Comparison of ENCODE assay signal across 17 cellular contexts in the genomic region with DNA sequence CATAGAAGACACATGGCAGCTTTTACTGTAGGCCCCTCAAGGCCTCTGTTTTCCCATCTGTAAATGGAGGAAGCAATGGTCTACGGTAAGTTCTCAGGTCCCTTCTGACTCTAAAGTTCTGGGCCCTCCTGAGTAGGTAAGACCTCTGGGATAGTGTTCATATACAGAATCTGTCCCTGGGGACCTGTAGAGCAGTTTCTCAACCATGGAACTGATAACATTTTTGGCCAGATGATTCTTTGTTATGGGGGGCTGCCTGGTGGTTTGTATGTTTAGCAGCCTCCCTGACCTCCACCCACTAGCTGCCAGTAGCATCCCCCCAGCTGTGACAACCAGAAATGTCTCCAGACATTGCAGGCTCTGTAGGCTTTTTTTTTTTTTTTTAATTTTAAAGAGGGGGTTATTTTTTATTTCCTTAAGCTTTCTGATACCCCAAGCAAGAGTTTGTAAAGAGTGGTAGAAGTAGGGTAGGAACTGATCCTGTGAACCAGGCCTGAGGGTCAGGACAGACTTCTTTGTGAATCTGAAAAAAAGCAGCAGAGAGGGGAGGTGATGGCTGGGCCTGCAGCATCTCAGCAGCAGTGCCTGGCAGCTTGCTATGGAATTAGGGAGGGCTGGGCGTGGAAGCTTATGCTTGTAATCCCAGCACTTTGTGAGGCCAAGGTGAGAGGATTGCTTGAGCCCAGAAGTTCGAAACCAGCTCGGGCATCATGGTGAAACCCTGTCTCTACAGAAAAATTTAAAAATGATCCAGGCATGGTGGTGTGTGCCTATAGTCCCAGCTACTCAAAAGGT. TPM values are rescaled to one million over a fixed set of nuclear protein-coding genes. Genes with fewer than 3 reads are reported as not detected.
DNase-seq lines count a peak whose midpoint lies in the region; ATAC-seq and TF ChIP-seq lines count a peak whose summit lies in the region.
"Had no signal": no experiment of that assay in that cellular context is flagged by ENCODE, and none has a peak within 500 bp of the region (broad histone marks: within the 10 kb centered on the region; RNA-seq: fewer than 3 reads in every experiment).

No MANE protein-coding gene starts in this region.

- H3K27me3 ChIP-seq in esophagus (ENCODE audit: control insufficient read depth in 1 of 2, insufficient read depth in 2 of 2, low read length in 2 of 2), result no peaks in the 10 kb centered on the region
- no peaks in the 10 kb centered on the region for H3K27me3 ChIP-seq in left lung
- H3K27me3 ChIP-seq in subcutaneous abdominal adipose tissue (ENCODE audit: control insufficient read depth in 5 of 5, insufficient read depth in 4 of 5, low read length in 5 of 5), result peaks cover 0 to 4% (median 0%) of the 10 kb centered on the region in 5 donors
- no peaks in the 10 kb centered on the region for H3K27me3 ChIP-seq in Peyer's patch
- H3K27me3 ChIP-seq: body of pancreas had no signal

- peak; percentile 68 for DNase-seq in D341Med (ENCODE audit: low spot score)
- peak in 1 of 2 donors; percentile 33 for DNase-seq in left lung
- no peak for DNase-seq in G401 (ENCODE audit: low spot score)
- DNase-seq in Peyer's patch, result no peak
- DNase-seq in RKO (ENCODE audit: low spot score), result no peak
- DNase-seq: activated naive CD8-positive, alpha-beta T cell treated with anti-CD3 and anti-CD28 coated beads for 36 hours; cortex of kidney; KG1; NCI-H187 treated with DMSO at 0.1 percent for 48 hours; T1000 had no signal

- H3K36me3 ChIP-seq in esophagus (ENCODE audit: control insufficient read depth in 2 of 2, insufficient read depth in 2 of 2, low read length in 1 of 2), result peaks cover 0 to 6% of the 10 kb centered on the region in 2 donors
- peaks cover 0 to 8% of the 10 kb centered on the region in 2 donors for H3K36me3 ChIP-seq in left lung
- H3K36me3 ChIP-seq in subcutaneous abdominal adipose tissue (ENCODE audit: control insufficient read depth in 5 of 5, insufficient read depth in 5 of 5, low read length in 5 of 5), result peaks cover 0 to 19% (median 4%) of the 10 kb centered on the region in 5 donors
- H3K36me3 ChIP-seq in Peyer's patch, result no peaks in the 10 kb centered on the region

- H3K27ac ChIP-seq in esophagus (ENCODE audit: low read depth in 2 of 2, low read length in 1 of 2) (peak overlapping the region; percentile 55 to 73), left lung (peak overlapping the region; percentile 66 to 80), subcutaneous abdominal adipose tissue (ENCODE audit: low read depth, low read length) (peak overlapping the region; percentile 61), Peyer's patch (no peak overlapping the region)
- H3K27ac ChIP-seq: body of pancreas had no signal

- no peak for TF ChIP-seq POLR2A in Peyer's patch (IDR thresholded peaks at IDR 0.05)

- no peak overlapping the region for H3K4me3 ChIP-seq in esophagus (ENCODE audit: low read depth in 1 of 2, low read length in 2 of 2)
- peak overlapping the region in 1 of 2 donors; percentile 30 for H3K4me3 ChIP-seq in left lung
- peak overlapping the region in 3 of 5 donors; percentile 18 to 44 (median 27) for H3K4me3 ChIP-seq in subcutaneous abdominal adipose tissue (ENCODE audit: low read depth in 1 of 5, low read length in 5 of 5)
- H3K4me3 ChIP-seq in Peyer's patch, result no peak overlapping the region
- H3K4me3 ChIP-seq: body of pancreas had no signal

- H3K4me1 ChIP-seq in esophagus (ENCODE audit: control insufficient read depth in 2 of 2, insufficient read depth in 2 of 2, low read length in 1 of 2) (peaks cover 0 to 2% of the 10 kb centered on the region in 2 donors), left lung (peaks cover 4 to 23% of the 10 kb centered on the region in 2 donors), subcutaneous abdominal adipose tissue (ENCODE audit: control insufficient read depth in 5 of 5, insufficient read depth in 5 of 5, low read length in 5 of 5) (peaks cover 8 to 40% (median 31%) of the 10 kb centered on the region in 5 donors), Peyer's patch (no peaks in the 10 kb centered on the region)
- H3K4me1 ChIP-seq: body of pancreas had no signal

- TF ChIP-seq CTCF in left lung (IDR thresholded peaks at IDR 0.05) (no peak), Peyer's patch (IDR thresholded peaks at IDR 0.05) (no peak)

- H3K9me3 ChIP-seq in esophagus (ENCODE audit: control insufficient read depth in 2 of 2, insufficient read depth in 1 of 2, low read depth in 1 of 2, low read length in 1 of 2) (no peaks in the 10 kb centered on the region), left lung (no peaks in the 10 kb centered on the region), subcutaneous abdominal adipose tissue (ENCODE audit: control insufficient read depth in 5 of 5, low read length in 5 of 5) (no peaks in the 10 kb centered on the region), Peyer's patch (no peaks in the 10 kb centered on the region)
- H3K9me3 ChIP-seq: body of pancreas had no signal

- ATAC-seq in left lung (peak; percentile 44), GM19455 (IDR thresholded peaks at IDR 0.05; ENCODE audit: unreplicated experiment) (no peak)
- ATAC-seq: activated CD4-positive, CD25-positive, alpha-beta regulatory T cell treated with anti-CD3 and anti-CD28 coated beads, Interleukin-2, amount 50 U/mL, for 24 hours; Panc1; SK-N-SH treated with all-trans-retinoic acid at 6 μM for 48 hours had no signal

- 70 to 82% methylated on average over 4 of the region's 4 CpGs for WGBS in esophagus, 2 donors

- intact Hi-C loops in left lung (cut with DNase I), result no loop called here

- in situ Hi-C loops in G401 (cut with HindIII; ENCODE audit: low sequenced_read_pairs), result no loop called here

- peak overlapping the region in 2 of 5 donors; percentile 52 to 58 for H3K9ac ChIP-seq in subcutaneous abdominal adipose tissue (ENCODE audit: low read length in 5 of 5)

RNA-seq across cellular contexts. Expression of gene TCEA3, which starts 20.2 kb away (rescaled TPM):
- 10 to 100 TPM; 22.0 to 37.7 TPM for polyA plus RNA-seq in esophagus
- 10 to 100 TPM; 28.3 to 43.2 TPM for total RNA-seq in left lung
- total RNA-seq in G401 (2014; rRNA removed; shearing (Covaris generic)), result 0.95 and 1.0 TPM in 2 replicates
- total RNA-seq in Peyer's patch, result 100 to 1,000 TPM in 2 of 4 donors, 10 to 100 TPM in 2; 64.6 to 125 (median 104) TPM

RNA-seq across cellular contexts. Expression of gene ASAP3, which starts 39.2 kb away (rescaled TPM):
- 10 to 100 TPM; 32.0 to 32.8 TPM for polyA plus RNA-seq in esophagus
- total RNA-seq in left lung, result 10 to 100 TPM; 35.2 to 43.7 TPM
- 49.3 and 59.4 TPM in 2 replicates for total RNA-seq in G401 (2014; rRNA removed; shearing (Covaris generic))
- 10 to 100 TPM; 11.2 to 33.5 (median 25.8) TPM for total RNA-seq in Peyer's patch

Comparison
In these comparisons a context has a peak if more than half of its experiments do, and no peak if none do; other contexts are left out.
1. H3K27ac ChIP-seq: peak in esophagus (2 of 2), left lung (2 of 2) and subcutaneous abdominal adipose tissue (single experiment); none in Peyer's patch (0 of 4).
2. H3K4me3 ChIP-seq: peak in subcutaneous abdominal adipose tissue (3 of 5); none in esophagus (0 of 2) and Peyer's patch (0 of 4).
3. RNA of gene TCEA3, which starts 20.2 kb away (total RNA-seq): 64.6 to 125 TPM in Peyer's patch and 28.3 to 43.2 TPM in left lung; 0.95 to 1.0 TPM in G401; every median in the first group is over 10 times any median in the second.